Comparison of ENCODE assay signal across 23 cellular contexts in the genomic region with DNA sequence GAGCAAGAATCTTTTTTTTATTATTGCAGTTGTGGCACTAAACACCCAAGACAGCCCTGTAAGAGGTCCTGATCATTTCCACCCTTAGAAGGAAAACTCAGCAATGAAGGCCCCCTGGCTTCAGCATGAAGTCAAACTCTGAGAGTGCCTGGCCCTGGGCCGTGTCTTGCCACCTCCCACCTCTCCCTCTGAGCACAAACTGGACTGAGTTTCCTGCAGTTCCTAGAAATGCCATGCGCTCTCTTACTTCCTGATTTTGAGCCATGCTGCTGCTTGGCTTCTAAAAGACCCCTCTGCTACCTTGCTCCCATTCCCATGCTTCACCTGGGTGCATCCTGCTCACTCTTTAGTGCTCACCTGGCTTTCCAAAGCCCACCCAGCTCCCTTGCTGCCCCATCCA.
DNase-seq lines count a peak whose midpoint lies in the region; ATAC-seq and TF ChIP-seq lines count a peak whose summit lies in the region.
"Had no signal": no experiment of that assay in that cellular context is flagged by ENCODE, and none has a peak within 500 bp of the region (broad histone marks: within the 10 kb centered on the region; RNA-seq: fewer than 3 reads in every experiment).

No MANE protein-coding gene starts in this region.

- no peak for ATAC-seq in activated naive CD8-positive, alpha-beta T cell treated with anti-CD3 and anti-CD28 coated beads, Interleukin-2, amount 10 ng/mL, durations not matched to agents 7 days and 5 days (ENCODE audit: low read depth)
- ATAC-seq in activated naive CD8-positive, alpha-beta T cell treated with anti-CD3 and anti-CD28 coated beads, Interleukin-2, amount 50 U/mL, for 24 hours: no peak
- no peak for ATAC-seq in RWPE2 (ENCODE audit: low read depth)
- no peak for ATAC-seq in thoracic aorta (ENCODE audit: insufficient number of reproducible peaks, low FRiP score, low read depth)
- no peak for ATAC-seq in mucosa of descending colon
- no peak for ATAC-seq in natural killer cell
- ATAC-seq: A549; activated T-cell treated with anti-CD3 and anti-CD28 coated beads, Interleukin-2, amount 50 U/mL, for 4 hours had no signal

- no peaks in the 10 kb centered on the region for H3K27me3 Mint-ChIP-seq in activated naive CD8-positive, alpha-beta T cell treated with anti-CD3 and anti-CD28 coated beads, Interleukin-2, amount 10 ng/mL, durations not matched to agents 7 days and 5 days
- no peaks in the 10 kb centered on the region for H3K27me3 Mint-ChIP-seq in activated naive CD8-positive, alpha-beta T cell treated with anti-CD3 and anti-CD28 coated beads, Interleukin-2, amount 50 U/mL, for 24 hours
- H3K27me3 Mint-ChIP-seq in natural killer cell (ENCODE audit: low read depth in 2 of 2): peaks cover 0 to 3% of the 10 kb centered on the region in 2 donors
- H3K27me3 Mint-ChIP-seq: activated CD4-positive, alpha-beta T cell treated with anti-CD3 and anti-CD28 coated beads, Interleukin-2, amount 10 ng/mL, durations not matched to agents 24 days and 14 days; activated naive CD8-positive, alpha-beta T cell; CD4-positive, alpha-beta T cell had no signal

- H3K4me1 ChIP-seq in RWPE2 (ENCODE audit: insufficient read depth, poor library complexity, severe bottlenecking) (peaks cover 16% of the 10 kb centered on the region), esophagus muscularis mucosa (peaks cover 14 to 25% (median 23%) of the 10 kb centered on the region in 4 donors), thoracic aorta (ENCODE audit: control insufficient read depth in 1 of 2, low read depth in 2 of 2) (peaks cover 13 to 31% of the 10 kb centered on the region in 2 donors), mucosa of descending colon (ENCODE audit: low read depth) (no peaks in the 10 kb centered on the region)
- H3K4me1 ChIP-seq: A549 had no signal

- POLR2A ChIA-PET in activated naive CD8-positive, alpha-beta T cell treated with anti-CD3 and anti-CD28 coated beads, Interleukin-2, amount 10 ng/mL, durations not matched to agents 7 days and 5 days (lab: Charles Lee): interaction anchor here (1.3 kb wide), 1 partner anchor 9 kb away, joined by 3 read pairs; no protein-coding TSS in a partner anchor

- WGBS in esophagus muscularis mucosa: 76% methylated on average over 2 of the region's 2 CpGs

- H3K27ac ChIP-seq in RWPE2 (ENCODE audit: poor library complexity, severe bottlenecking) (peak overlapping the region; percentile 73), esophagus muscularis mucosa (replicated peaks in 1 of 4) (peak overlapping the region; percentile 52 to 67 (median 64)), thoracic aorta (peak overlapping the region; percentile 9 to 42)
- H3K27ac ChIP-seq: A549, cardiac muscle cell, testis had no signal

- H3K27ac Mint-ChIP-seq in activated naive CD8-positive, alpha-beta T cell treated with anti-CD3 and anti-CD28 coated beads, Interleukin-2, amount 10 ng/mL, durations not matched to agents 7 days and 5 days: peak overlapping the region; percentile 75
- no peak overlapping the region for H3K27ac Mint-ChIP-seq in activated naive CD8-positive, alpha-beta T cell treated with anti-CD3 and anti-CD28 coated beads, Interleukin-2, amount 50 U/mL, for 24 hours
- no peak overlapping the region for H3K27ac Mint-ChIP-seq in natural killer cell
- H3K27ac Mint-ChIP-seq: activated CD4-positive, alpha-beta T cell treated with anti-CD3 and anti-CD28 coated beads, Interleukin-2, amount 10 ng/mL, durations not matched to agents 24 days and 14 days; activated naive CD8-positive, alpha-beta T cell; CD4-positive, alpha-beta T cell had no signal

- no peak overlapping the region for H3K4me3 Mint-ChIP-seq in activated naive CD8-positive, alpha-beta T cell treated with anti-CD3 and anti-CD28 coated beads, Interleukin-2, amount 10 ng/mL, durations not matched to agents 7 days and 5 days
- no peak overlapping the region for H3K4me3 Mint-ChIP-seq in activated naive CD8-positive, alpha-beta T cell treated with anti-CD3 and anti-CD28 coated beads, Interleukin-2, amount 50 U/mL, for 24 hours
- no peak overlapping the region for H3K4me3 Mint-ChIP-seq in natural killer cell
- H3K4me3 Mint-ChIP-seq: activated CD4-positive, alpha-beta T cell treated with anti-CD3 and anti-CD28 coated beads, Interleukin-2, amount 10 ng/mL, durations not matched to agents 24 days and 14 days; activated naive CD8-positive, alpha-beta T cell; activated T-cell treated with anti-CD3 and anti-CD28 coated beads, Interleukin-2, amount 50 U/mL, for 4 hours; CD4-positive, alpha-beta T cell had no signal

- H3K36me3 Mint-ChIP-seq in activated naive CD8-positive, alpha-beta T cell treated with anti-CD3 and anti-CD28 coated beads, Interleukin-2, amount 10 ng/mL, durations not matched to agents 7 days and 5 days: peaks cover 4% of the 10 kb centered on the region
- no peaks in the 10 kb centered on the region for H3K36me3 Mint-ChIP-seq in activated naive CD8-positive, alpha-beta T cell treated with anti-CD3 and anti-CD28 coated beads, Interleukin-2, amount 50 U/mL, for 24 hours (ENCODE audit: low read depth)
- no peaks in the 10 kb centered on the region for H3K36me3 Mint-ChIP-seq in natural killer cell
- H3K36me3 Mint-ChIP-seq: activated naive CD8-positive, alpha-beta T cell had no signal

- H3K4me3 ChIP-seq in RWPE2 (ENCODE audit: severe bottlenecking): no peak overlapping the region
- no peak overlapping the region for H3K4me3 ChIP-seq in esophagus muscularis mucosa
- no peak overlapping the region for H3K4me3 ChIP-seq in thoracic aorta
- H3K4me3 ChIP-seq in mucosa of descending colon: no peak overlapping the region
- H3K4me3 ChIP-seq: A549, cardiac muscle cell, lung, testis had no signal

- no peak for TF ChIP-seq EP300 in esophagus muscularis mucosa (IDR thresholded peaks at IDR 0.05)

- H3K36me3 ChIP-seq in RWPE2 (ENCODE audit: low read depth): no peaks in the 10 kb centered on the region
- no peaks in the 10 kb centered on the region for H3K36me3 ChIP-seq in esophagus muscularis mucosa
- H3K36me3 ChIP-seq in thoracic aorta: no peaks in the 10 kb centered on the region
- H3K36me3 ChIP-seq in mucosa of descending colon (ENCODE audit: low read depth): no peaks in the 10 kb centered on the region
- H3K36me3 ChIP-seq: cardiac muscle cell had no signal

- peaks cover 13% of the 10 kb centered on the region for H3K4me1 Mint-ChIP-seq in activated naive CD8-positive, alpha-beta T cell treated with anti-CD3 and anti-CD28 coated beads, Interleukin-2, amount 10 ng/mL, durations not matched to agents 7 days and 5 days
- H3K4me1 Mint-ChIP-seq in activated naive CD8-positive, alpha-beta T cell treated with anti-CD3 and anti-CD28 coated beads, Interleukin-2, amount 50 U/mL, for 24 hours: peaks cover 15% of the 10 kb centered on the region
- H3K4me1 Mint-ChIP-seq in natural killer cell: no peaks in the 10 kb centered on the region

- no peak for DNase-seq in activated naive CD8-positive, alpha-beta T cell treated with anti-CD3 and anti-CD28 coated beads, Interleukin-2, amount 10 ng/mL, durations not matched to agents 7 days and 5 days
- DNase-seq in activated naive CD8-positive, alpha-beta T cell treated with anti-CD3 and anti-CD28 coated beads, Interleukin-2, amount 50 U/mL, for 24 hours: no peak
- no peak for DNase-seq in RWPE2 (ENCODE audit: low spot score)
- no peak for DNase-seq in esophagus muscularis mucosa (ENCODE audit: extremely low spot score)
- DNase-seq in thoracic aorta (ENCODE audit: low spot score): no peak
- DNase-seq in mucosa of descending colon: no peak
- DNase-seq in AG08395 (ENCODE audit: low spot score): no peak
- DNase-seq in natural killer cell: no peak
- DNase-seq: activated CD4-positive, alpha-beta T cell treated with anti-CD3 and anti-CD28 coated beads, Interleukin-2, amount 10 ng/mL, durations not matched to agents 24 days and 14 days; activated T-cell treated with anti-CD3 and anti-CD28 coated beads, Interleukin-2, amount 50 U/mL, for 4 hours; CD4-positive, alpha-beta T cell; DND-41; effector memory CD4-positive, alpha-beta T cell; GOT3; NCI-H748 treated with DMSO at 0.1 percent for 48 hours; retina; stimulated activated CD4-positive, alpha-beta T cell treated with anti-CD3 and anti-CD28 coated beads, Interleukin-1b, Interleukin-23, amount 100 ng/mL, for 48 hours; T-helper 2 cell; testis had no signal

- H3K27me3 ChIP-seq in RWPE2 (ENCODE audit: insufficient read depth, poor library complexity, severe bottlenecking) (no peaks in the 10 kb centered on the region), esophagus muscularis mucosa (no peaks in the 10 kb centered on the region), thoracic aorta (replicated peaks; ENCODE audit: insufficient read depth) (no peaks in the 10 kb centered on the region)
- H3K27me3 ChIP-seq: cardiac muscle cell, testis had no signal

- H3K9me3 ChIP-seq in RWPE2 (ENCODE audit: severe bottlenecking): no peaks in the 10 kb centered on the region
- no peaks in the 10 kb centered on the region for H3K9me3 ChIP-seq in esophagus muscularis mucosa
- H3K9me3 ChIP-seq in thoracic aorta: no peaks in the 10 kb centered on the region
- no peaks in the 10 kb centered on the region for H3K9me3 ChIP-seq in mucosa of descending colon
- H3K9me3 ChIP-seq: A549, testis had no signal

- TF ChIP-seq CTCF in RWPE2 (IDR thresholded peaks at IDR 0.05; ENCODE audit: poor library complexity, severe bottlenecking): no peak
- no peak for TF ChIP-seq CTCF in esophagus muscularis mucosa (IDR thresholded peaks at IDR 0.05)
- no peak for TF ChIP-seq CTCF in thoracic aorta (IDR thresholded peaks at IDR 0.05)
- TF ChIP-seq CTCF in mucosa of descending colon (IDR thresholded peaks at IDR 0.05): no peak
- no peak for TF ChIP-seq CTCF in natural killer cell (IDR thresholded peaks at IDR 0.05)

- no peak for TF ChIP-seq POLR2A in esophagus muscularis mucosa (IDR thresholded peaks at IDR 0.05; ENCODE audit: low read depth)

- H3K9me3 Mint-ChIP-seq in activated naive CD8-positive, alpha-beta T cell treated with anti-CD3 and anti-CD28 coated beads, Interleukin-2, amount 10 ng/mL, durations not matched to agents 7 days and 5 days: peaks cover 2% of the 10 kb centered on the region
- no peaks in the 10 kb centered on the region for H3K9me3 Mint-ChIP-seq in activated naive CD8-positive, alpha-beta T cell treated with anti-CD3 and anti-CD28 coated beads, Interleukin-2, amount 50 U/mL, for 24 hours
- no peaks in the 10 kb centered on the region for H3K9me3 Mint-ChIP-seq in natural killer cell
- H3K9me3 Mint-ChIP-seq: activated T-cell treated with anti-CD3 and anti-CD28 coated beads, Interleukin-2, amount 50 U/mL, for 4 hours; CD4-positive, alpha-beta T cell had no signal

- intact Hi-C loops in esophagus muscularis mucosa (cut with DNase I) (no loop called here), mucosa of descending colon (cut with DNase I, micrococcal nuclease) (no loop called here), natural killer cell (cut with micrococcal nuclease) (no loop called here)
